2 cellular contexts compared by ENCODE assay signal in the genomic region with DNA sequence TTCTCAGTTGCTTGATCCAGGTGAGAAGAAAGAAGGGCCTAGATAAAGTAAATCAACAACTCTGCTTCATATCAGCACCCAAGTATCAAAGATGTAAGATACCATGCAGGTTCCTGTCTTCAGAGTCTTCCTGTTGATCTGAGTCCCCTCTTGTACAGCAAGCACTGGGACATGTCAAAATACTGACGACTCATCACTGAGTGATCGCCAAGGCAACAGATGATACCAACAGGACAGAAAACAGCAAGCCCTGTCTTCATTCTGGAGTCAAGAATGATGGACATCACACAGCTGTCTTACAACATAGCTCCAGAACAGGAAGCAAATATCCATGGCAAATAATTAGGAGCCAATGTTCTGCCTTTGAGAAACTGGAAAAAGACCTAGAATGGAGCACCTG.
TF ChIP-seq lines count a peak whose summit lies in the region.

No MANE protein-coding gene starts in this region.

TF ChIP-seq in A549, 52 proteins besides CTCF, POLR2A, EP300 and RAD21:
- TF ChIP-seq, protein P1, sequence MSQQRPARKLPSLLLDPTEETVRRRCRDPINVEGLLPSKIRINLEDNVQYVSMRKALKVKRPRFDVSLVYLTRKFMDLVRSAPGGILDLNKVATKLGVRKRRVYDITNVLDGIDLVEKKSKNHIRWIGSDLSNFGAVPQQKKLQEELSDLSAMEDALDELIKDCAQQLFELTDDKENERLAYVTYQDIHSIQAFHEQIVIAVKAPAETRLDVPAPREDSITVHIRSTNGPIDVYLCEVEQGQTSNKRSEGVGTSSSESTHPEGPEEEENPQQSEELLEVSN (IDR thresholded peaks at IDR 0.05; ENCODE audit: borderline replicate concordance, low read depth), result no peak
- TF ChIP-seq RCOR1 (IDR thresholded peaks at IDR 0.05; ENCODE audit: low read depth, low read length) (no peak), MAZ (IDR thresholded peaks at IDR 0.05; ENCODE audit: borderline replicate concordance, low read depth, low read length) (no peak), MAFK (IDR thresholded peaks at IDR 0.05; ENCODE audit: partially characterized antibody) (peak; percentile 74)

TF ChIP-seq in IMR-90, 13 proteins besides CTCF, POLR2A, EP300 and RAD21:
- TF ChIP-seq CEBPB (IDR thresholded peaks at IDR 0.05; ENCODE audit: low read depth, low read length) (no peak), MAFK (IDR thresholded peaks at IDR 0.05; ENCODE audit: low read depth, low read length) (peak; percentile 62), RFX5 (IDR thresholded peaks at IDR 0.05; ENCODE audit: low read depth, low read length) (no peak), RCOR1 (IDR thresholded peaks at IDR 0.05; ENCODE audit: insufficient replicate concordance, low read length) (no peak), FOS (IDR thresholded peaks at IDR 0.05; ENCODE audit: low read depth, low read length) (no peak), MXI1 (IDR thresholded peaks at IDR 0.05; ENCODE audit: borderline replicate concordance, low read depth, low read length) (no peak), NFE2L2 (IDR thresholded peaks at IDR 0.05; ENCODE audit: low read depth, low read length) (peak; percentile 16; the same call in 1 of the 2 replicates)
- TF ChIP-seq, protein P2, sequence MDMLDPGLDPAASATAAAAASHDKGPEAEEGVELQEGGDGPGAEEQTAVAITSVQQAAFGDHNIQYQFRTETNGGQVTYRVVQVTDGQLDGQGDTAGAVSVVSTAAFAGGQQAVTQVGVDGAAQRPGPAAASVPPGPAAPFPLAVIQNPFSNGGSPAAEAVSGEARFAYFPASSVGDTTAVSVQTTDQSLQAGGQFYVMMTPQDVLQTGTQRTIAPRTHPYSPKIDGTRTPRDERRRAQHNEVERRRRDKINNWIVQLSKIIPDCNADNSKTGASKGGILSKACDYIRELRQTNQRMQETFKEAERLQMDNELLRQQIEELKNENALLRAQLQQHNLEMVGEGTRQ (IDR thresholded peaks at IDR 0.05; ENCODE audit: low read depth, low read length), result no peak
